Comparison of ENCODE assay signal across 2 cellular contexts in the genomic region with DNA sequence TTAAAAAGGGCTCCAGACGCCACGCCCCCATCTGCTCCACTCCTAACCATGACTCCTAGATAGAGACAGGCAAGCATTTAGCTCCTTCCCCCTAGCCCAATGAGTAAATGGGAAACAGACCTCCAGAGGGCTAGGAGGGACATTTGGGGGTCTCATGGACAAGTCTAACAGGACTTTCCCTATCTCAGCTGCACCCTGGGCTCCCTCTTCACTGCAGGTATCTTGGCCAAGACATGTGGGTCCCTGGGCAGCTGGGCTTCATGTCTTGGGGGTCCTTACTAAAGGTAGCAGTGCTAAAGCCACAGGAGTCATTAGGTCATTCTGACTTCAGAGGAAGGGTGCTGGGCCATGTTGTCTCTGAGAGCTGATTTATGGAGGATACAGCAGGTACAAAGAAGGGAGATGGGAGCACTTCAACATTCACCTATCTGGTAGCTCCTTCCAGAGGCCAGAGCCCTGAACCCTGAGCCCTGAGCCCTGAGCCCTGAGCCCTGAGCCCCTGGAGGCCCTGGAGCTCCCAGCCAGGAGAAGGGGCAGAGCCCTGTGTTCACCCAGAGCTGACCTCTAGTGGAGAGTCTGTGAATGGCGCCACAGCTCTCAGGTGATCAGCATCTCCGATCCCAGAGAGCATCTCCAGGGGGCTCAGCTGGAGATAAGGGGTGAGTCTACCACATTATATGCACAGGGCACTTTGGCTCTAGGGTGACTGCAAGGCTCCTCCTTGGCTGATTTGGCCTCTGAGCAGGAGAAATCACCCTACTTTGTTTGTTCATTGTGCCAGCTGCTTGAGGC.
A peak's percentile ranks its signal among the peaks of the same experiment; 100 is the strongest.
TF ChIP-seq lines count a peak whose summit lies in the region.

No MANE protein-coding gene starts in this region.

TF ChIP-seq in GM12878, 131 proteins besides CTCF, POLR2A, EP300 and RAD21:
- 0 out of 2 replicates have a peak, but pooled peaks have one; percentile 45 for TF ChIP-seq YY1 (IDR thresholded peaks at IDR 0.05; ENCODE audit: low read depth, low read length)
- TF ChIP-seq, protein P1, sequence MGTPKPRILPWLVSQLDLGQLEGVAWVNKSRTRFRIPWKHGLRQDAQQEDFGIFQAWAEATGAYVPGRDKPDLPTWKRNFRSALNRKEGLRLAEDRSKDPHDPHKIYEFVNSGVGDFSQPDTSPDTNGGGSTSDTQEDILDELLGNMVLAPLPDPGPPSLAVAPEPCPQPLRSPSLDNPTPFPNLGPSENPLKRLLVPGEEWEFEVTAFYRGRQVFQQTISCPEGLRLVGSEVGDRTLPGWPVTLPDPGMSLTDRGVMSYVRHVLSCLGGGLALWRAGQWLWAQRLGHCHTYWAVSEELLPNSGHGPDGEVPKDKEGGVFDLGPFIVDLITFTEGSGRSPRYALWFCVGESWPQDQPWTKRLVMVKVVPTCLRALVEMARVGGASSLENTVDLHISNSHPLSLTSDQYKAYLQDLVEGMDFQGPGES (IDR thresholded peaks at IDR 0.05) = no peak
- no peak for TF ChIP-seq STAT1 (conservative IDR thresholded peaks at IDR 0.05)
- peak; percentile 46; the same call in 1 of the 2 replicates for TF ChIP-seq SMC3 (IDR thresholded peaks at IDR 0.05; ENCODE audit: borderline replicate concordance, low read length)

TF ChIP-seq in HepG2, 621 proteins besides CTCF, POLR2A, EP300 and RAD21:
- TF ChIP-seq ZNF563 (CRISPR knock-in tag; IDR thresholded peaks at IDR 0.05) = no peak
- TF ChIP-seq YY1 (IDR thresholded peaks at IDR 0.05; ENCODE audit: insufficient read depth, insufficient replicate concordance, low read depth, low read length) = peak; percentile 23
- peak; percentile 39 for TF ChIP-seq STAG1 (CRISPR knock-in tag; IDR thresholded peaks at IDR 0.05)
- peak; percentile 51 for TF ChIP-seq XRCC5 (optimal IDR thresholded peaks at IDR 0.05; ENCODE audit: low read length)
- peak; percentile 23; the same call in 1 of the 2 replicates for TF ChIP-seq SMC3 (IDR thresholded peaks at IDR 0.05; ENCODE audit: low read length)
- no peak for TF ChIP-seq RARG (CRISPR knock-in tag; IDR thresholded peaks at IDR 0.05; ENCODE audit: low read depth)
- TF ChIP-seq KDM2A (CRISPR knock-in tag; IDR thresholded peaks at IDR 0.05; ENCODE audit: borderline replicate concordance, low read depth) = no peak
- TF ChIP-seq, protein P2, sequence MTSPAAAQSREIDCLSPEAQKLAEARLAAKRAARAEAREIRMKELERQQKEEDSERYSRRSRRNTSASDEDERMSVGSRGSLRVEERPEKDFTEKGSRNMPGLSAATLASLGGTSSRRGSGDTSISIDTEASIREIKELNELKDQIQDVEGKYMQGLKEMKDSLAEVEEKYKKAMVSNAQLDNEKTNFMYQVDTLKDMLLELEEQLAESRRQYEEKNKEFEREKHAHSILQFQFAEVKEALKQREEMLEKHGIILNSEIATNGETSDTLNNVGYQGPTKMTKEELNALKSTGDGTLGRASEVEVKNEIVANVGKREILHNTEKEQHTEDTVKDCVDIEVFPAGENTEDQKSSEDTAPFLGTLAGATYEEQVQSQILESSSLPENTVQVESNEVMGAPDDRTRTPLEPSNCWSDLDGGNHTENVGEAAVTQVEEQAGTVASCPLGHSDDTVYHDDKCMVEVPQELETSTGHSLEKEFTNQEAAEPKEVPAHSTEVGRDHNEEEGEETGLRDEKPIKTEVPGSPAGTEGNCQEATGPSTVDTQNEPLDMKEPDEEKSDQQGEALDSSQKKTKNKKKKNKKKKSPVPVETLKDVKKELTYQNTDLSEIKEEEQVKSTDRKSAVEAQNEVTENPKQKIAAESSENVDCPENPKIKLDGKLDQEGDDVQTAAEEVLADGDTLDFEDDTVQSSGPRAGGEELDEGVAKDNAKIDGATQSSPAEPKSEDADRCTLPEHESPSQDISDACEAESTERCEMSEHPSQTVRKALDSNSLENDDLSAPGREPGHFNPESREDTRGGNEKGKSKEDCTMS (CRISPR knock-in tag; conservative IDR thresholded peaks at IDR 0.05) = no peak
- 0 out of 2 replicates have a peak, but pooled peaks have one; percentile 23 for TF ChIP-seq SETDB1 (CRISPR knock-in tag; IDR thresholded peaks at IDR 0.05; ENCODE audit: borderline replicate concordance)
